17 cellular contexts compared by ENCODE assay signal in genomic region chr7:16795624-16796023, GRCh38. TPM values are rescaled to one million over a fixed set of nuclear protein-coding genes. Genes with fewer than 3 reads are reported as not detected.
DNase-seq lines count a peak whose midpoint lies in the region; ATAC-seq and TF ChIP-seq lines count a peak whose summit lies in the region.
"Had no signal": no experiment of that assay in that cellular context is flagged by ENCODE, and none has a peak within 500 bp of the region (broad histone marks: within the 10 kb centered on the region; RNA-seq: fewer than 3 reads in every experiment).

No MANE protein-coding gene starts in this region.

- H3K4me3 ChIP-seq in right cardiac atrium (ENCODE audit: low read length), result no peak overlapping the region
- H3K4me3 ChIP-seq: body of pancreas, right atrium auricular region had no signal

- ATAC-seq in SK-N-SH treated with all-trans-retinoic acid at 6 μM for 48 hours (peak; percentile 59; the same call in 2 of the 3 replicates), HG03097 (IDR thresholded peaks at IDR 0.05; ENCODE audit: low FRiP score, unreplicated experiment) (no peak), right cardiac atrium (no peak)
- ATAC-seq in activated CD4-positive, CD25-positive, alpha-beta regulatory T cell treated with anti-CD3 and anti-CD28 coated beads, Interleukin-2, amount 50 U/mL, for 24 hours, result no peak
- ATAC-seq: body of pancreas, left ventricle myocardium superior, WTC11 had no signal

- WGBS in right cardiac atrium, result 46% methylated on average over 6 of the region's 6 CpGs

- peak; percentile 98 for DNase-seq in DMS 273 (lab: John Stamatoyannopoulos, UW; ENCODE audit: unreplicated experiment)
- peak; percentile 23 for DNase-seq in NCI-H146 treated with DMSO at 0.1 percent for 48 hours (lab: John Stamatoyannopoulos, UW; ENCODE audit: unreplicated experiment)
- DNase-seq in NCI-H510A (lab: John Stamatoyannopoulos, UW), result peak; percentile 49
- no peak for DNase-seq in UCSD-AML1 (lab: John Stamatoyannopoulos, UW; ENCODE audit: unreplicated experiment)
- DNase-seq in right cardiac atrium, result no peak
- DNase-seq: body of pancreas, cortex of kidney, left ventricle myocardium superior, MM.1S, occipital lobe had no signal

- no peaks in the 10 kb centered on the region for H3K27me3 ChIP-seq in right cardiac atrium (ENCODE audit: control insufficient read depth, insufficient read depth)
- H3K27me3 ChIP-seq: body of pancreas, right atrium auricular region had no signal

- no peaks in the 10 kb centered on the region for H3K9me3 ChIP-seq in right cardiac atrium (ENCODE audit: control insufficient read depth, low read length)
- H3K9me3 ChIP-seq: body of pancreas, right atrium auricular region had no signal

- intact Hi-C loops in right cardiac atrium (cut with DNase I), result no loop called here

- H3K27ac ChIP-seq in right cardiac atrium (ENCODE audit: low read length), result no peak overlapping the region
- H3K27ac ChIP-seq: body of pancreas, right atrium auricular region had no signal

- H3K4me1 ChIP-seq in right cardiac atrium (ENCODE audit: control insufficient read depth, insufficient read depth, low read length), result peaks cover 3% of the 10 kb centered on the region
- H3K4me1 ChIP-seq: body of pancreas, right atrium auricular region had no signal

TF ChIP-seq in SK-N-SH treated with all-trans-retinoic acid at 6 μM for 48 hours, 23 proteins besides CTCF, POLR2A, EP300 and RAD21:
- 0 out of 2 replicates have a peak, but pooled peaks have one; percentile 43 for TF ChIP-seq CREB5 (CRISPR knock-in tag; IDR thresholded peaks at IDR 0.05; ENCODE audit: low read depth)
- peak; percentile 85 for TF ChIP-seq TSHZ2 (CRISPR knock-in tag; IDR thresholded peaks at IDR 0.05)
- peak; percentile 81; the same call in 1 of the 2 replicates for TF ChIP-seq TCF4 (CRISPR knock-in tag; IDR thresholded peaks at IDR 0.05; ENCODE audit: borderline replicate concordance)
- no peak for TF ChIP-seq PPARA (CRISPR knock-in tag; IDR thresholded peaks at IDR 0.05; ENCODE audit: borderline replicate concordance)
- peak; percentile 62 for TF ChIP-seq ISL1 (CRISPR knock-in tag; IDR thresholded peaks at IDR 0.05)
- no peak for TF ChIP-seq BACH2 (CRISPR knock-in tag; IDR thresholded peaks at IDR 0.05; ENCODE audit: borderline replicate concordance)
- peak; percentile 34; the same call in 1 of the 2 replicates for TF ChIP-seq GLIS3 (CRISPR knock-in tag; IDR thresholded peaks at IDR 0.05)

RNA-seq across cellular contexts. Expression of gene AGR2, which starts 9.2 kb away (rescaled TPM):
- total RNA-seq in right cardiac atrium, result not detected
- polyA plus RNA-seq in right cardiac atrium, result 0.16 TPM
- total RNA-seq: endothelial cell of umbilical vein; left ventricle myocardium superior; right atrium auricular region; T-helper 1 cell treated with Interleukin-12 subunit alpha and Interleukin-12 subunit beta and Interleukin-4 antibody, amounts not matched to agents 30 ng/mL and 1 ng/mL, for 36 hours had no signal
- polyA plus RNA-seq: endothelial cell of umbilical vein had no signal

RNA-seq across cellular contexts. Expression of gene TSPAN13, which starts 42.1 kb away (rescaled TPM):
- total RNA-seq in right cardiac atrium, result 10 to 100 TPM in 2 of 4 donors, 1 to 10 TPM in 2; 6.9 to 15.2 (median 10.4) TPM
- 16.1 TPM for polyA plus RNA-seq in right cardiac atrium

Comparison
In these comparisons a context has a peak if more than half of its experiments do, and no peak if none do; other contexts are left out.
1. DNase-seq: peak in DMS 273 (single experiment), NCI-H146 treated with DMSO at 0.1 percent for 48 hours (single experiment) and NCI-H510A (single experiment); none in UCSD-AML1 (single experiment) and right cardiac atrium (0 of 3).